12 cellular contexts compared by ENCODE assay signal in genomic region chr9:89323257-89323841, GRCh38. TPM values are rescaled to one million over a fixed set of nuclear protein-coding genes. Genes with fewer than 3 reads are reported as not detected.
DNase-seq lines count a peak whose midpoint lies in the region; ATAC-seq and TF ChIP-seq lines count a peak whose summit lies in the region.
"Had no signal": no experiment of that assay in that cellular context is flagged by ENCODE, and none has a peak within 500 bp of the region (broad histone marks: within the 10 kb centered on the region; RNA-seq: fewer than 3 reads in every experiment).

No MANE protein-coding gene starts in this region.

- no peaks in the 10 kb centered on the region for H3K36me3 Mint-ChIP-seq in natural killer cell treated with Interleukin-12 subunit alpha and Interleukin-12 subunit beta and Interleukin-15 and Interleukin-18, amount 100 ng/mL, for 72 hours
- H3K36me3 Mint-ChIP-seq in natural killer cell (no peaks in the 10 kb centered on the region), WTC11 (peaks cover 42% of the 10 kb centered on the region)
- H3K36me3 Mint-ChIP-seq in stimulated activated naive B cell treated with anti-CD40 and anti-IgM and Interleukin-4, amounts not matched to agents 10 μg/mL and 1 μg/mL and 100 μg/mL, for 72 hours: peaks cover 9 to 23% of the 10 kb centered on the region in 2 donors

- H3K27me3 Mint-ChIP-seq in natural killer cell treated with Interleukin-12 subunit alpha and Interleukin-12 subunit beta and Interleukin-15 and Interleukin-18, amount 100 ng/mL, for 72 hours: no peaks in the 10 kb centered on the region
- H3K27me3 Mint-ChIP-seq in natural killer cell (ENCODE audit: low read depth in 2 of 2): no peaks in the 10 kb centered on the region
- H3K27me3 Mint-ChIP-seq in WTC11 (ENCODE audit: low read depth): no peaks in the 10 kb centered on the region
- no peaks in the 10 kb centered on the region for H3K27me3 Mint-ChIP-seq in stimulated activated naive B cell treated with anti-CD40 and anti-IgM and Interleukin-4, amounts not matched to agents 10 μg/mL and 1 μg/mL and 100 μg/mL, for 72 hours

- DNase-seq in natural killer cell treated with Interleukin-12 subunit alpha and Interleukin-12 subunit beta and Interleukin-15 and Interleukin-18, amount 100 ng/mL, for 72 hours (ENCODE audit: low spot score): no peak
- DNase-seq in natural killer cell (no peak), WTC11 (ENCODE audit: low spot score) (no peak), fibroblast of peridontal ligament (ENCODE audit: extremely low read depth) (peak; percentile 14), NOMO-1 treated with dmso at 0.1 percent for 144 hours (lab: John Stamatoyannopoulos, UW; ENCODE audit: unreplicated experiment) (no peak), AML-193 (lab: John Stamatoyannopoulos, UW) (no peak), HUDEP-2 (lab: John Stamatoyannopoulos, UW; ENCODE audit: unreplicated experiment in 76 of 76) (no peak)
- no peak for DNase-seq in stimulated activated naive B cell treated with anti-CD40 and anti-IgM and Interleukin-4, amounts not matched to agents 10 μg/mL and 1 μg/mL and 100 μg/mL, for 72 hours
- DNase-seq: DMS53, GOT3, NCI-H1417, small intestine had no signal

- no peak for ATAC-seq in natural killer cell treated with Interleukin-12 subunit alpha and Interleukin-12 subunit beta and Interleukin-15 and Interleukin-18, amount 100 ng/mL, for 72 hours
- ATAC-seq in natural killer cell (no peak), WTC11 (no peak)
- ATAC-seq in stimulated activated naive B cell treated with anti-CD40 and anti-IgM and Interleukin-4, amounts not matched to agents 10 μg/mL and 1 μg/mL and 100 μg/mL, for 72 hours (replicated peaks): no peak

- no peak for TF ChIP-seq CTCF in natural killer cell (IDR thresholded peaks at IDR 0.05)
- no peak for TF ChIP-seq CTCF in WTC11 (IDR thresholded peaks at IDR 0.05)

- H3K9me3 Mint-ChIP-seq in natural killer cell treated with Interleukin-12 subunit alpha and Interleukin-12 subunit beta and Interleukin-15 and Interleukin-18, amount 100 ng/mL, for 72 hours: no peaks in the 10 kb centered on the region
- no peaks in the 10 kb centered on the region for H3K9me3 Mint-ChIP-seq in natural killer cell
- no peaks in the 10 kb centered on the region for H3K9me3 Mint-ChIP-seq in WTC11
- H3K9me3 Mint-ChIP-seq in stimulated activated naive B cell treated with anti-CD40 and anti-IgM and Interleukin-4, amounts not matched to agents 10 μg/mL and 1 μg/mL and 100 μg/mL, for 72 hours: no peaks in the 10 kb centered on the region

- POLR2A ChIA-PET in WTC11 (lab: Charles Lee): interaction anchor here (0.6 kb wide), 1 partner anchor 8 kb away, joined by 3 read pairs; no protein-coding TSS in a partner anchor

- no peak overlapping the region for H3K4me3 Mint-ChIP-seq in natural killer cell treated with Interleukin-12 subunit alpha and Interleukin-12 subunit beta and Interleukin-15 and Interleukin-18, amount 100 ng/mL, for 72 hours
- no peak overlapping the region for H3K4me3 Mint-ChIP-seq in natural killer cell
- H3K4me3 Mint-ChIP-seq in WTC11: no peak overlapping the region
- no peak overlapping the region for H3K4me3 Mint-ChIP-seq in stimulated activated naive B cell treated with anti-CD40 and anti-IgM and Interleukin-4, amounts not matched to agents 10 μg/mL and 1 μg/mL and 100 μg/mL, for 72 hours

- CTCF ChIA-PET in WTC11 (lab: Charles Lee): no interaction called here

- H3K4me1 Mint-ChIP-seq in natural killer cell treated with Interleukin-12 subunit alpha and Interleukin-12 subunit beta and Interleukin-15 and Interleukin-18, amount 100 ng/mL, for 72 hours (ENCODE audit: low read depth in 2 of 2): peaks cover 17 to 39% of the 10 kb centered on the region in 2 donors
- H3K4me1 Mint-ChIP-seq in natural killer cell (peaks cover 28 to 40% of the 10 kb centered on the region in 2 donors), WTC11 (peaks cover 9% of the 10 kb centered on the region)
- peaks cover 20 to 43% of the 10 kb centered on the region in 2 donors for H3K4me1 Mint-ChIP-seq in stimulated activated naive B cell treated with anti-CD40 and anti-IgM and Interleukin-4, amounts not matched to agents 10 μg/mL and 1 μg/mL and 100 μg/mL, for 72 hours

- intact Hi-C loops in natural killer cell (cut with micrococcal nuclease): no loop called here

- peak overlapping the region; percentile 0 to 1 for H3K27ac Mint-ChIP-seq in natural killer cell treated with Interleukin-12 subunit alpha and Interleukin-12 subunit beta and Interleukin-15 and Interleukin-18, amount 100 ng/mL, for 72 hours
- H3K27ac Mint-ChIP-seq in natural killer cell: peak overlapping the region in 1 of 2 donors; percentile 71
- peak overlapping the region; percentile 55; the same call in 1 of the 2 replicates for H3K27ac Mint-ChIP-seq in WTC11
- H3K27ac Mint-ChIP-seq in stimulated activated naive B cell treated with anti-CD40 and anti-IgM and Interleukin-4, amounts not matched to agents 10 μg/mL and 1 μg/mL and 100 μg/mL, for 72 hours: peak overlapping the region; percentile 70

TF ChIP-seq in WTC11, 78 proteins besides CTCF, POLR2A, EP300 and RAD21:
- TF ChIP-seq ZNF317 (CRISPR knock-in tag; IDR thresholded peaks at IDR 0.05; ENCODE audit: borderline replicate concordance, low read depth): no peak
- no peak for TF ChIP-seq ZNF138 (CRISPR knock-in tag; conservative IDR thresholded peaks at IDR 0.05)
- no peak for TF ChIP-seq MLX (CRISPR knock-in tag; IDR thresholded peaks at IDR 0.05)
- TF ChIP-seq SP1 (CRISPR knock-in tag; conservative IDR thresholded peaks at IDR 0.05): no peak
- TF ChIP-seq RELA (CRISPR knock-in tag; IDR thresholded peaks at IDR 0.05; ENCODE audit: borderline replicate concordance): no peak
- TF ChIP-seq ETV6 (CRISPR knock-in tag; IDR thresholded peaks at IDR 0.05): no peak
- no peak for TF ChIP-seq CDX4 (CRISPR knock-in tag; IDR thresholded peaks at IDR 0.05; ENCODE audit: borderline replicate concordance)
- no peak for TF ChIP-seq ZNF121 (CRISPR knock-in tag; IDR thresholded peaks at IDR 0.05)
- no peak for TF ChIP-seq JUN (CRISPR knock-in tag; IDR thresholded peaks at IDR 0.05)
- TF ChIP-seq NFATC4 (CRISPR knock-in tag; IDR thresholded peaks at IDR 0.05): no peak
- no peak for TF ChIP-seq TEAD4 (CRISPR knock-in tag; IDR thresholded peaks at IDR 0.05)
- no peak for TF ChIP-seq MXD4 (CRISPR knock-in tag; IDR thresholded peaks at IDR 0.05; ENCODE audit: borderline replicate concordance)
- no peak for TF ChIP-seq CREM (CRISPR knock-in tag; IDR thresholded peaks at IDR 0.05)
- no peak for TF ChIP-seq SOX15 (CRISPR knock-in tag; IDR thresholded peaks at IDR 0.05)

RNA-seq across cellular contexts. Expression of gene SECISBP2, which starts 5.0 kb away (rescaled TPM):
- 10 to 100 TPM; 43.1 to 63.6 TPM for total RNA-seq in natural killer cell treated with Interleukin-12 subunit alpha and Interleukin-12 subunit beta and Interleukin-15 and Interleukin-18, amount 100 ng/mL, for 72 hours
- total RNA-seq in natural killer cell (10 to 100 TPM; 79.5 to 95.8 (median 88.7) TPM), WTC11 (2021) (66.2 to 72.8 TPM (median 66.8 TPM) in 3 replicates)

RNA-seq across cellular contexts. Expression of gene CKS2, which starts 12.4 kb away (rescaled TPM):
- total RNA-seq in natural killer cell treated with Interleukin-12 subunit alpha and Interleukin-12 subunit beta and Interleukin-15 and Interleukin-18, amount 100 ng/mL, for 72 hours: 100 to 1,000 TPM in 1 of 2 donors, 10 to 100 TPM in 1; 90.2 to 165 TPM
- total RNA-seq in natural killer cell (10 to 100 TPM; 11.4 to 18.3 (median 16.4) TPM), WTC11 (2021) (299 to 319 TPM (median 313 TPM) in 3 replicates)

Comparison
In these comparisons a context has a peak if more than half of its experiments do, and no peak if none do; other contexts are left out.
1. RNA of gene CKS2, which starts 12.4 kb away (total RNA-seq): 299 to 319 TPM in WTC11 and 90.2 to 165 TPM in natural killer cell treated with Interleukin-12 subunit alpha and Interleukin-12 subunit beta and Interleukin-15 and Interleukin-18, amount 100 ng/mL, for 72 hours; 11.4 to 18.3 TPM in natural killer cell; every median in the first group is over 4 times any median in the second.